ENCODE assay signal across 1 cellular context in genomic region chr9:122930933-122931850, GRCh38.
A peak's percentile ranks its signal among the peaks of the same experiment; 100 is the strongest.
TF ChIP-seq lines count a peak whose summit lies in the region.

A gene with protein sequence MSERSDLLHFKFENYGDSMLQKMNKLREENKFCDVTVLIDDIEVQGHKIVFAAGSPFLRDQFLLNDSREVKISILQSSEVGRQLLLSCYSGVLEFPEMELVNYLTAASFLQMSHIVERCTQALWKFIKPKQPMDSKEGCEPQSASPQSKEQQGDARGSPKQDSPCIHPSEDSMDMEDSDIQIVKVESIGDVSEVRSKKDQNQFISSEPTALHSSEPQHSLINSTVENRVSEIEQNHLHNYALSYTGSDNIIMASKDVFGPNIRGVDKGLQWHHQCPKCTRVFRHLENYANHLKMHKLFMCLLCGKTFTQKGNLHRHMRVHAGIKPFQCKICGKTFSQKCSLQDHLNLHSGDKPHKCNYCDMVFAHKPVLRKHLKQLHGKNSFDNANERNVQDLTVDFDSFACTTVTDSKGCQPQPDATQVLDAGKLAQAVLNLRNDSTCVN (minus strand): TSS chr9:122931512. CDS start chr9:122919934, 11,578 bp downstream.

TF ChIP-seq in K562, 482 proteins besides CTCF, POLR2A, EP300 and RAD21 (continued from another document and continues in another):
- peak; percentile 98 for TF ChIP-seq ZBTB40 (IDR thresholded peaks at IDR 0.05)
- no peak for TF ChIP-seq ZBTB40 (CRISPR knock-in tag; IDR thresholded peaks at IDR 0.05)
- peak; percentile 49; the same call in 1 of the 2 replicates for TF ChIP-seq MYNN (IDR thresholded peaks at IDR 0.05)
- no peak for TF ChIP-seq MYNN (CRISPR knock-in tag; IDR thresholded peaks at IDR 0.05)
- peak; percentile 87 for TF ChIP-seq POLR2G (IDR thresholded peaks at IDR 0.05; ENCODE audit: low read depth, low read length)
- no peak for TF ChIP-seq ARHGAP35 (IDR thresholded peaks at IDR 0.05; ENCODE audit: partially characterized antibody)
- no peak for TF ChIP-seq ELF2 (CRISPR knock-in tag; IDR thresholded peaks at IDR 0.05)
- TF ChIP-seq, protein P1, sequence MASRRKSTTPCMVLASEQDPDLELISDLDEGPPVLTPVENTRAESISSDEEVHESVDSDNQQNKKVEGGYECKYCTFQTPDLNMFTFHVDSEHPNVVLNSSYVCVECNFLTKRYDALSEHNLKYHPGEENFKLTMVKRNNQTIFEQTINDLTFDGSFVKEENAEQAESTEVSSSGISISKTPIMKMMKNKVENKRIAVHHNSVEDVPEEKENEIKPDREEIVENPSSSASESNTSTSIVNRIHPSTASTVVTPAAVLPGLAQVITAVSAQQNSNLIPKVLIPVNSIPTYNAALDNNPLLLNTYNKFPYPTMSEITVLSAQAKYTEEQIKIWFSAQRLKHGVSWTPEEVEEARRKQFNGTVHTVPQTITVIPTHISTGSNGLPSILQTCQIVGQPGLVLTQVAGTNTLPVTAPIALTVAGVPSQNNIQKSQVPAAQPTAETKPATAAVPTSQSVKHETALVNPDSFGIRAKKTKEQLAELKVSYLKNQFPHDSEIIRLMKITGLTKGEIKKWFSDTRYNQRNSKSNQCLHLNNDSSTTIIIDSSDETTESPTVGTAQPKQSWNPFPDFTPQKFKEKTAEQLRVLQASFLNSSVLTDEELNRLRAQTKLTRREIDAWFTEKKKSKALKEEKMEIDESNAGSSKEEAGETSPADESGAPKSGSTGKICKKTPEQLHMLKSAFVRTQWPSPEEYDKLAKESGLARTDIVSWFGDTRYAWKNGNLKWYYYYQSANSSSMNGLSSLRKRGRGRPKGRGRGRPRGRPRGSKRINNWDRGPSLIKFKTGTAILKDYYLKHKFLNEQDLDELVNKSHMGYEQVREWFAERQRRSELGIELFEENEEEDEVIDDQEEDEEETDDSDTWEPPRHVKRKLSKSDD (conservative IDR thresholded peaks at IDR 0.05; ENCODE audit: low read length), result no peak
- TF ChIP-seq ZNF76 (CRISPR knock-in tag; IDR thresholded peaks at IDR 0.05; ENCODE audit: borderline replicate concordance), result no peak
- TF ChIP-seq NFIC (IDR thresholded peaks at IDR 0.05), result peak; percentile 71
- no peak for TF ChIP-seq HOMEZ (CRISPR knock-in tag; IDR thresholded peaks at IDR 0.05)
- TF ChIP-seq GTF2F1 (IDR thresholded peaks at IDR 0.05; ENCODE audit: low read depth, low read length), result no peak
- no peak for TF ChIP-seq ZNF197 (CRISPR knock-in tag; IDR thresholded peaks at IDR 0.05; ENCODE audit: low read depth)
- 0 out of 2 replicates have a peak, but pooled peaks have one; percentile 20 for TF ChIP-seq CREB1 (IDR thresholded peaks at IDR 0.05)
- TF ChIP-seq CREB1 (CRISPR knock-in tag; IDR thresholded peaks at IDR 0.05), result no peak
- peak; percentile 73 for TF ChIP-seq RBBP5 (IDR thresholded peaks at IDR 0.05; ENCODE audit: borderline replicate concordance, insufficient read depth, low read length, poor library complexity, severe bottlenecking)
- TF ChIP-seq CHD1 (IDR thresholded peaks at IDR 0.05; ENCODE audit: low read length), result no peak
- TF ChIP-seq ZBTB43 (CRISPR knock-in tag; IDR thresholded peaks at IDR 0.05), result 0 out of 2 replicates have a peak, but pooled peaks have one; percentile 80
- TF ChIP-seq, protein P2, sequence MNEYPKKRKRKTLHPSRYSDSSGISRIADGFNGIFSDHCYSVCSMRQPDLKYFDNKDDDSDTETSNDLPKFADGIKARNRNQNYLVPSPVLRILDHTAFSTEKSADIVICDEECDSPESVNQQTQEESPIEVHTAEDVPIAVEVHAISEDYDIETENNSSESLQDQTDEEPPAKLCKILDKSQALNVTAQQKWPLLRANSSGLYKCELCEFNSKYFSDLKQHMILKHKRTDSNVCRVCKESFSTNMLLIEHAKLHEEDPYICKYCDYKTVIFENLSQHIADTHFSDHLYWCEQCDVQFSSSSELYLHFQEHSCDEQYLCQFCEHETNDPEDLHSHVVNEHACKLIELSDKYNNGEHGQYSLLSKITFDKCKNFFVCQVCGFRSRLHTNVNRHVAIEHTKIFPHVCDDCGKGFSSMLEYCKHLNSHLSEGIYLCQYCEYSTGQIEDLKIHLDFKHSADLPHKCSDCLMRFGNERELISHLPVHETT (CRISPR knock-in tag; conservative IDR thresholded peaks at IDR 0.05 in 1 of 2, IDR thresholded peaks at IDR 0.05 in 1 of 2), result peak in 1 of 2 experiments; percentile 80; a peak in 2 of 4 replicates
- peak; percentile 84 for TF ChIP-seq E2F8 (IDR thresholded peaks at IDR 0.05; ENCODE audit: low read depth, partially characterized antibody)
- TF ChIP-seq ZNF282 (CRISPR knock-in tag; IDR thresholded peaks at IDR 0.05), result no peak
- TF ChIP-seq ZZZ3 (IDR thresholded peaks at IDR 0.05), result peak; percentile 87
- 0 out of 2 replicates have a peak, but pooled peaks have one; percentile 14 for TF ChIP-seq HNRNPL (IDR thresholded peaks at IDR 0.05; ENCODE audit: low read depth, low read length)
- TF ChIP-seq ILF3 (IDR thresholded peaks at IDR 0.05; ENCODE audit: borderline replicate concordance), result no peak
- TF ChIP-seq SRF (CRISPR knock-in tag; IDR thresholded peaks at IDR 0.05), result peak in 1 of 2 experiments; percentile 61; a peak in 1 of 4 replicates
- no peak for TF ChIP-seq NFIX (CRISPR knock-in tag; IDR thresholded peaks at IDR 0.05; ENCODE audit: low read depth)
- peak in 1 of 2 experiments; percentile 86; a peak in 2 of 4 replicates for TF ChIP-seq TRIM24 (IDR thresholded peaks at IDR 0.05)
- TF ChIP-seq, protein P3, sequence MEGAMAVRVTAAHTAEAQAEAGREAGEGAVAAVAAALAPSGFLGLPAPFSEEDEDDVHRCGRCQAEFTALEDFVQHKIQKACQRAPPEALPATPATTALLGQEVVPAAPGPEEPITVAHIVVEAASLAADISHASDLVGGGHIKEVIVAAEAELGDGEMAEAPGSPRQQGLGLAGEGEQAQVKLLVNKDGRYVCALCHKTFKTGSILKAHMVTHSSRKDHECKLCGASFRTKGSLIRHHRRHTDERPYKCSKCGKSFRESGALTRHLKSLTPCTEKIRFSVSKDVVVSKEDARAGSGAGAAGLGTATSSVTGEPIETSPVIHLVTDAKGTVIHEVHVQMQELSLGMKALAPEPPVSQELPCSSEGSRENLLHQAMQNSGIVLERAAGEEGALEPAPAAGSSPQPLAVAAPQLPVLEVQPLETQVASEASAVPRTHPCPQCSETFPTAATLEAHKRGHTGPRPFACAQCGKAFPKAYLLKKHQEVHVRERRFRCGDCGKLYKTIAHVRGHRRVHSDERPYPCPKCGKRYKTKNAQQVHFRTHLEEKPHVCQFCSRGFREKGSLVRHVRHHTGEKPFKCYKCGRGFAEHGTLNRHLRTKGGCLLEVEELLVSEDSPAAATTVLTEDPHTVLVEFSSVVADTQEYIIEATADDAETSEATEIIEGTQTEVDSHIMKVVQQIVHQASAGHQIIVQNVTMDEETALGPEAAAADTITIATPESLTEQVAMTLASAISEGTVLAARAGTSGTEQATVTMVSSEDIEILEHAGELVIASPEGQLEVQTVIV (CRISPR knock-in tag; IDR thresholded peaks at IDR 0.05; ENCODE audit: borderline replicate concordance), result no peak
- peak; percentile 96 for TF ChIP-seq NR2C1 (IDR thresholded peaks at IDR 0.05)
- peak; percentile 98 for TF ChIP-seq NR2C1 (tag; IDR thresholded peaks at IDR 0.05)
- TF ChIP-seq ZNF24 (IDR thresholded peaks at IDR 0.05), result peak; percentile 35; the same call in 1 of the 2 replicates
- TF ChIP-seq NCOA1 (IDR thresholded peaks at IDR 0.05; ENCODE audit: low read depth), result peak; percentile 89
- TF ChIP-seq SOX6 (IDR thresholded peaks at IDR 0.05), result 0 out of 2 replicates have a peak, but pooled peaks have one; percentile 33
- TF ChIP-seq PML (IDR thresholded peaks at IDR 0.05; ENCODE audit: low read length), result peak; percentile 63
- TF ChIP-seq RBM34 (IDR thresholded peaks at IDR 0.05; ENCODE audit: borderline replicate concordance, insufficient read depth, low read length), result no peak
- TF ChIP-seq ETV5 (CRISPR knock-in tag; IDR thresholded peaks at IDR 0.05; ENCODE audit: low read depth), result peak; percentile 89
- TF ChIP-seq RB1 (IDR thresholded peaks at IDR 0.05; ENCODE audit: low read depth), result no peak
- TF ChIP-seq BCOR (IDR thresholded peaks at IDR 0.05), result no peak
- no peak for TF ChIP-seq HIVEP1 (CRISPR knock-in tag; IDR thresholded peaks at IDR 0.05)
- no peak for TF ChIP-seq MIER1 (IDR thresholded peaks at IDR 0.05; ENCODE audit: low read depth)
